ENCODE assay signal across 20 cellular contexts in the genomic region with DNA sequence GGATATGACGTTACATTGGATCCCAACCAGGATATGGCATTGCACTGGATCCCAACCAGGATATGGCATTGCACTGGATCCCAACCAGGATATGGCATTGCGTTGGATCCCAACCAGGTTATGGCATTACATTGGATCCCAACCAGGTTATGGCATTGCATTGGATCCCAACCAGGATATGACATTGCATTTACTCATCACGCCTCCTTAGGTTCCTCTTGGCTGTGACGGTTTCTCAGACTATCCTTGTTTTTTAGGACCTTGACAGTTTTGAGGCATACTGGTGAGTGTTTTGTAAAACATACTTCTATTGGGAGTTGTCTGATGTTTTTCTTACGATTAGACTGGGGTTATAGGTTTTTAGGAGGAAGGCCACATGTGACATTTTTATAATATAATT.
"Had no signal": no experiment of that assay in that cellular context is flagged by ENCODE, and none has a peak within 500 bp of the region (broad histone marks: within the 10 kb centered on the region; RNA-seq: fewer than 3 reads in every experiment).

No MANE protein-coding gene starts in this region.

- ATAC-seq: heart left ventricle; naive thymus-derived CD4-positive, alpha-beta T cell; psoas muscle; right lobe of liver; stimulated activated effector memory CD8-positive, alpha-beta T cell treated with anti-CD3 and anti-CD28 coated beads, Interleukin-12 subunit alpha, Interleukin-12 subunit beta, amount 100 ng/mL, for 72 hours; stimulated activated naive CD8-positive, alpha-beta T cell treated with anti-CD3 and anti-CD28 coated beads, Interleukin-15, Interleukin-2, amounts not matched to agents 100 U/mL and 50 U/mL, for 24 hours had no signal

- H3K4me3 ChIP-seq: coronary artery, esophagus squamous epithelium, heart left ventricle, psoas muscle, right lobe of liver, suprapubic skin, thyroid gland had no signal

- H3K36me3 ChIP-seq: esophagus squamous epithelium, heart left ventricle, right lobe of liver, suprapubic skin, thyroid gland had no signal

- H3K4me1 ChIP-seq: parathyroid adenoma had no signal

- H3K27ac ChIP-seq: coronary artery, esophagus squamous epithelium, heart left ventricle, parathyroid adenoma, psoas muscle, right lobe of liver, suprapubic skin, thyroid gland had no signal

- DNase-seq: effector CD4-positive, alpha-beta T cell; endodermal cell; esophagus squamous epithelium; foreskin melanocyte; heart left ventricle; hippocampal formation; kidney glomerular epithelial cell; naive thymus-derived CD4-positive, alpha-beta T cell; nephron progenitor cell; psoas muscle; retina; right lobe of liver; stimulated activated CD4-positive, alpha-beta T cell treated with anti-CD3 and anti-CD28 coated beads, Interleukin-4, amount 100 ng/mL, for 1 hour; stimulated activated CD8-positive, alpha-beta memory T cell treated with anti-CD3 and anti-CD28 coated beads, Interleukin-4, amount 100 ng/mL, for 48 hours; stimulated activated naive CD8-positive, alpha-beta T cell treated with anti-CD3 and anti-CD28 coated beads, Interleukin-15, Interleukin-2, amounts not matched to agents 100 U/mL and 50 U/mL, for 24 hours; thyroid gland had no signal

- H3K9me3 ChIP-seq: esophagus squamous epithelium, heart left ventricle, psoas muscle, right lobe of liver, suprapubic skin, thyroid gland had no signal
